Comparison of ENCODE assay signal across 8 cellular contexts in the genomic region with DNA sequence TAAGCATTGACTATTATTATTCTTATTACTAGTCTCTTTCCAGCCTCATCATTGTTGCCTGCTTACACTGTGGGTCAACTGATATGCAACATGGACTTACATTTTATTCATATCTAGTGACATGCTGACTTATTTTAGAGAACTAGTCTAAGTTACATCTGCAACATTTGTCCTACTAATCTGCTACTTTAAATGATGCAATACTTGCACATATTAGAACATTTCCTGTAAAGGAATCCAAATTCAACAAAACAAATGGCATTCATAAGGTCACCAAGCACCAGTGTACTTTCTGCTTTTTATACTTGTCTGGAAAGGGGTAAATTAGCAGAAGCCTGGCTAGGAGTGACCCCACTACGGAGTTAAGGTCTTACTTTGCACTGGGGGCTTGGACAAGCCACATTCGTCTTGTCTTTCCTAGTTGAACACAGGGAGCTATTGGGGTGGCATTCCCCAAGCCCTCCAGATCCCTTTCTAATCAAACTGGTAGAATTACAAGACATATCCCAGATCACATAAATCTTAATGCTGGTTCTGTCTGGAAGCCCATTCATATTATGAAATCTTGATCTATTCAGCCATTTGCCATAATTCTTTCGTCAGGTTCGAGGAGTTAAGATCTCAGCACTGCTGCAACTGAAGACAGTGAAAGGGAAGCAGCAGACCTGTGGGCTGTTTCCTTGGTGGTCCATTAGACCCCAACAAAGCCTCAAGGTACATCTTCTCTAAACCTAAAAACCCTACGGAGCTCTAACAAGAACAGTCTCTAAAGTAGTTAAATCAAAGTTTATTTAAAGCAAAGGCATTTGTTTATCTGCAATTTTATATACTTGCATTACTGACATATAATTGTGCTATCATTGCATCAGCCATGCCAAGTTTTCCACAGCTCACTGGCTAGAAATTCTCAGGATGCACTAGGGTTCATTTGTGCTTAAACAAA. TPM values are rescaled to one million over a fixed set of nuclear protein-coding genes. Genes with fewer than 3 reads are reported as not detected.
DNase-seq lines count a peak whose midpoint lies in the region; ATAC-seq and TF ChIP-seq lines count a peak whose summit lies in the region.
"Had no signal": no experiment of that assay in that cellular context is flagged by ENCODE, and none has a peak within 500 bp of the region (broad histone marks: within the 10 kb centered on the region; RNA-seq: fewer than 3 reads in every experiment).

No MANE protein-coding gene starts in this region.

- TF ChIP-seq POLR2A in IMR-90 (IDR thresholded peaks at IDR 0.05; ENCODE audit: low read depth, low read length), result no peak

- H3K27ac ChIP-seq in IMR-90 (ENCODE audit: insufficient read depth, low read length) (peak overlapping the region; percentile 99), VCaP (peak overlapping the region; percentile 95), stomach smooth muscle (ENCODE audit: low read length) (peak overlapping the region; percentile 75)

- H3K36me3 ChIP-seq in IMR-90 (ENCODE audit: control insufficient read depth, insufficient read depth, low read length), result no peaks in the 10 kb centered on the region
- no peaks in the 10 kb centered on the region for H3K36me3 ChIP-seq in stomach smooth muscle (ENCODE audit: control insufficient read depth in 2 of 2, insufficient read depth in 2 of 2, low read length in 2 of 2)

- dilution Hi-C loops in IMR-90 (cut with HindIII; ENCODE audit: low sequenced_read_pairs, unreplicated experiment), result no loop called here

- POLR2A ChIA-PET in IMR-90 (lab: Charles Lee; ENCODE audit: unreplicated experiment), result interaction anchor here (0.7 to 1.8 kb wide), 4 partner anchors 49 to 419 kb away, joined by 5 to 7 read pairs (median 6); partner anchors contain the start of gene RTN4

- peak overlapping the region; percentile 97; the same call in 2 of the 3 replicates for H2BK15ac ChIP-seq in IMR-90 (ENCODE audit: low read depth, low read length)

- H3K9me1 ChIP-seq in IMR-90 (ENCODE audit: insufficient read depth, low read length), result peaks cover 16% of the 10 kb centered on the region

- CTCF ChIA-PET in IMR-90 (lab: Yijun Ruan, JAX), result interaction anchor here (0.6 to 1.3 kb wide), 3 partner anchors 54 to 68 kb away, joined by 3 to 4 read pairs (median 3); no protein-coding TSS in a partner anchor

- H3K9me3 ChIP-seq in IMR-90 (ENCODE audit: control insufficient read depth, insufficient read depth, low read length), result no peaks in the 10 kb centered on the region
- no peaks in the 10 kb centered on the region for H3K9me3 ChIP-seq in stomach smooth muscle (ENCODE audit: control insufficient read depth in 2 of 2, low read length in 2 of 2)

- peak overlapping the region; percentile 99 for H3K18ac ChIP-seq in IMR-90 (ENCODE audit: low read depth, low read length)

- peak overlapping the region; percentile 89 for H2AK5ac ChIP-seq in IMR-90 (ENCODE audit: low read depth, low read length)

- ATAC-seq in IMR-90 (ENCODE audit: low read depth) (peak; percentile 31), left cardiac atrium (peak; percentile 48 to 58), HG03460 (IDR thresholded peaks at IDR 0.05; ENCODE audit: unreplicated experiment) (no peak)

- no peak for TF ChIP-seq RAD21 in IMR-90 (IDR thresholded peaks at IDR 0.05; ENCODE audit: low read length)

- H3K4me3 ChIP-seq in IMR-90 (ENCODE audit: insufficient read depth, low read depth, low read length), result no peak overlapping the region
- H3K4me3 ChIP-seq in stomach smooth muscle (ENCODE audit: low read length in 2 of 2), result peak overlapping the region in 1 of 2 donors; percentile 29

- peak overlapping the region; percentile 98 for H2BK120ac ChIP-seq in IMR-90 (ENCODE audit: low read depth, low read length)

- peak overlapping the region; percentile 95 for H3K23ac ChIP-seq in IMR-90 (ENCODE audit: low read depth, low read length)

- H2BK20ac ChIP-seq in IMR-90 (ENCODE audit: low read depth, low read length), result peak overlapping the region; percentile 94

- intact Hi-C loops in IMR-90 (cut with micrococcal nuclease) (loop anchor here (1.0 to 5.0 kb wide), 3 partner anchors 50 to 132 kb away; partner anchors contain the start of genes CLHC1, RPS27A and RTN4), left cardiac atrium (cut with DNase I) (no loop called here)

- peak overlapping the region; percentile 93 for H3K4me2 ChIP-seq in IMR-90 (ENCODE audit: low read depth, low read length)

- H3K27me3 ChIP-seq in IMR-90 (ENCODE audit: control insufficient read depth, insufficient read depth, low read length), result no peaks in the 10 kb centered on the region
- no peaks in the 10 kb centered on the region for H3K27me3 ChIP-seq in stomach smooth muscle (ENCODE audit: control insufficient read depth in 1 of 2, insufficient read depth in 2 of 2, low read length in 2 of 2)

- no peaks in the 10 kb centered on the region for H4K20me1 ChIP-seq in IMR-90 (ENCODE audit: insufficient read depth, low read length)

- H2AFZ ChIP-seq in IMR-90 (replicated peaks; ENCODE audit: low read length, poor library complexity), result no peak overlapping the region

- DNase-seq in IMR-90, result peak; percentile 84
- DNase-seq in left cardiac atrium, result no peak
- no peak for DNase-seq in Ammon's horn (ENCODE audit: low spot score)
- no peak for DNase-seq in D341Med (ENCODE audit: low spot score)
- DNase-seq: nucleus accumbens had no signal

- peak overlapping the region; percentile 98 for H4K91ac ChIP-seq in IMR-90 (ENCODE audit: insufficient read depth, low read depth, low read length)

- TSS peak; percentile 90 for BruUV-seq in IMR-90 (replicated peaks; lab: Mats Ljungman, UMichigan)

- WGBS in IMR-90 (ENCODE audit: extremely low coverage in 2 of 2, insufficient read length in 1 of 2), 2 experiments, result 70% methylated on average over 3 of the region's 5 CpGs; no CpG with 5 or more reads in 1 of the 2 experiments

- H4K5ac ChIP-seq in IMR-90 (ENCODE audit: low read depth, low read length), result peak overlapping the region; percentile 98

- no peak overlapping the region for H2AK9ac ChIP-seq in IMR-90 (replicated peaks; ENCODE audit: low read depth, low read length, poor library complexity)

- in situ Hi-C loops in IMR-90 (cut with MboI; ENCODE audit: low sequenced_read_pairs), result no loop called here

- peak overlapping the region; percentile 88 for H4K8ac ChIP-seq in IMR-90 (ENCODE audit: low read depth in 2 of 2, low read length in 2 of 2)

- H3K79me1 ChIP-seq in IMR-90 (ENCODE audit: low read depth in 1 of 2, low read length in 2 of 2), result peaks cover 11 to 35% of the 10 kb centered on the region in 2 experiments; a peak in 3 of 4 replicates

- H3K4me1 ChIP-seq in IMR-90 (ENCODE audit: control insufficient read depth, insufficient read depth, low read length) (peaks cover 20% of the 10 kb centered on the region), stomach smooth muscle (ENCODE audit: control insufficient read depth, insufficient read depth, low read length) (peaks cover 33% of the 10 kb centered on the region)

- TF ChIP-seq CTCF in IMR-90 (conservative IDR thresholded peaks at IDR 0.05; ENCODE audit: low read depth, low read length) (no peak), VCaP (conservative IDR thresholded peaks at IDR 0.05) (no peak)

- H3K9ac ChIP-seq in IMR-90 (ENCODE audit: low read depth, low read length) (peak overlapping the region; percentile 78), stomach smooth muscle (ENCODE audit: low read length in 2 of 2) (peak overlapping the region in 1 of 2 donors; percentile 5)

- H3K56ac ChIP-seq in IMR-90 (ENCODE audit: extremely low read depth, insufficient read depth, low read length), result peak overlapping the region; percentile 92

- peak overlapping the region; percentile 97 for H3K4ac ChIP-seq in IMR-90 (ENCODE audit: low read depth, low read length)

- H2BK5ac ChIP-seq in IMR-90 (ENCODE audit: low read depth, low read length, poor library complexity, severe bottlenecking), result peak overlapping the region; percentile 99

- H3K14ac ChIP-seq in IMR-90 (replicated peaks; ENCODE audit: low read depth, low read length), result peak overlapping the region; percentile 90

TF ChIP-seq in IMR-90, 13 proteins besides CTCF, POLR2A, EP300 and RAD21:
- TF ChIP-seq CEBPB (IDR thresholded peaks at IDR 0.05; ENCODE audit: low read depth, low read length) (peak; percentile 98), MAFK (IDR thresholded peaks at IDR 0.05; ENCODE audit: low read depth, low read length) (no peak)
TF ChIP-seq in IMR-90: peak in this region for 1.

RNA-seq across cellular contexts. Expression of gene RTN4, which starts 49.9 kb away (rescaled TPM):
- total RNA-seq in IMR-90 (2012; rRNA removed) (77.8 and 216 TPM in 2 replicates), left cardiac atrium (100 to 1,000 TPM; 249 to 251 TPM)
- polyA plus RNA-seq in IMR-90 (2012; rRNA removed), result 466 and 588 TPM in 2 replicates
- 457 and 1,011 TPM in 2 replicates for polyA plus RNA-seq in IMR-90 (2012; cell fraction: cytosol; rRNA removed)
- 258 and 509 TPM in 2 replicates for polyA plus RNA-seq in IMR-90 (2012; cell fraction: nucleus; rRNA removed; ENCODE audit: low replicate concordance)
